Comparison of ENCODE assay signal across 9 cellular contexts in the genomic region with DNA sequence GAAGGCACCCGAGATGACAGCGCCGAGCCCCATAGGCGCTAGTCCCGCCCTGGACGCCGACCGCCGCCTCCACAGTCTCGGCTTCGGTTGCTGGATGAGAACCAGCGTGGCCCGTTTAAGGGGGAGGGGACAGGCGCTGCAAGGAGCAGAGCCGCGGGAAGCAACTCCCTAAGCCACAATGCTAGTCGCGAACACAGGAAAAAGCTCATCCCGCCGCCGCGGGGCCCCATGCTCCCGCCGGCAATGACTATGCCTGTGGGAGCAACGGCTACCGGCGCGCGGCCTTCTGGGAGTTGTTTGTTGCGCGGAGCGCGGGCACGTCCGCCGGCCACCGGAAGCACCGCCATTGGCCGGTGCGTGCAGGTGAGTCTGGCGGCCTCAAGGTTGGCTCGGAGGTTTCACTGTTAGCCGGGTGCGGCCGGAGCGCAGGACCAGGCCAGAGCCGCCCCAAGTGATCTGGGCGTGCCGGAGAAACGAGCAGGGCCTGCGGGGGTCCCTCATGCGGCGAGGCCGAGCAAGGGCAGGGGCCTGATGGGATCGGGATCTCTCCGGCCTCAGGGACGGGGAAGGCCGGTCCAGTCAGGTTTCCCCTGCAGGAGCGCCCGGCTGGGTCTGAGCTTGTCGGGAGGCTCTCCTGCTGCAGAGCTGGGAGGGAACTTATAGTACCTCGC. TPM values are rescaled to one million over a fixed set of nuclear protein-coding genes. Genes with fewer than 3 reads are reported as not detected.
DNase-seq lines count a peak whose midpoint lies in the region; ATAC-seq and FAIRE-seq lines count a peak whose summit lies in the region.
"Had no signal": no experiment of that assay in that cellular context is flagged by ENCODE, and none has a peak within 500 bp of the region (broad histone marks: within the 10 kb centered on the region; RNA-seq: fewer than 3 reads in every experiment).

TSS of gene ZNF544 (plus strand) at position 331 of the 671 bp plus-strand sequence. CDS start 15,110 bp downstream, outside the sequence.

- 0 to 1% methylated on average over 54 to 62 of the region's 62 CpGs for WGBS in esophagus, 2 donors

- peak; percentile 11 to 81 (median 42) for DNase-seq in C1 segment of cervical spinal cord (lab: John Stamatoyannopoulos, UW)
- peak; percentile 82 for DNase-seq in GM19239 (ENCODE audit: insufficient read length, low spot score)
- DNase-seq in NOMO-1 treated with dmso at 0.1 percent for 144 hours (lab: John Stamatoyannopoulos, UW; ENCODE audit: unreplicated experiment): peak; percentile 40
- peak; percentile 61 for DNase-seq in activated T-cell treated with anti-CD3 and anti-CD28 coated beads, Interleukin-2, amount 50 U/mL, for 1 hour
- DNase-seq in stimulated activated CD8-positive, alpha-beta memory T cell treated with anti-CD3 and anti-CD28 coated beads, Interleukin-4, amount 100 ng/mL, for 48 hours: peak; percentile 85

- H3K27me3 ChIP-seq in esophagus (ENCODE audit: control insufficient read depth in 1 of 2, insufficient read depth in 2 of 2, low read length in 2 of 2) (no peaks in the 10 kb centered on the region), muscle layer of colon (ENCODE audit: control insufficient read depth in 1 of 2, insufficient read depth in 2 of 2, low read length in 2 of 2) (no peaks in the 10 kb centered on the region)

- H3K9ac ChIP-seq in muscle layer of colon (ENCODE audit: low read length): peak within 1 kb of the TSS; percentile 29

- H3K9me3 ChIP-seq in esophagus (ENCODE audit: control insufficient read depth in 2 of 2, insufficient read depth in 1 of 2, low read depth in 1 of 2, low read length in 1 of 2) (peaks cover 8 to 17% of the 10 kb centered on the region in 2 donors), muscle layer of colon (ENCODE audit: low read length) (peaks cover 31% of the 10 kb centered on the region)

- peaks cover 11 to 21% of the 10 kb centered on the region in 2 donors for H3K36me3 ChIP-seq in esophagus (ENCODE audit: control insufficient read depth in 2 of 2, insufficient read depth in 2 of 2, low read length in 1 of 2)
- H3K36me3 ChIP-seq in muscle layer of colon (ENCODE audit: insufficient read depth, low read length): peaks cover 32% of the 10 kb centered on the region

- FAIRE-seq in GM19239 (lab: Jason Lieb, UNC): peak; percentile 60
- FAIRE-seq: colon had no signal

- H3K27ac ChIP-seq in esophagus (ENCODE audit: low read depth in 2 of 2, low read length in 1 of 2) (peak within 1 kb of the TSS; percentile 86 to 88), muscle layer of colon (ENCODE audit: low read depth, low read length) (peak within 1 kb of the TSS; percentile 57)

- ATAC-seq in HG03571 (IDR thresholded peaks at IDR 0.05; ENCODE audit: unreplicated experiment): peak; percentile 84

- peaks cover 2 to 13% of the 10 kb centered on the region in 2 donors for H3K4me1 ChIP-seq in esophagus (ENCODE audit: control insufficient read depth in 2 of 2, insufficient read depth in 2 of 2, low read length in 1 of 2)
- peaks cover 11% of the 10 kb centered on the region for H3K4me1 ChIP-seq in muscle layer of colon (ENCODE audit: insufficient read depth, low read length)

- peak within 1 kb of the TSS; percentile 65 to 84 for H3K4me3 ChIP-seq in esophagus (ENCODE audit: low read depth in 1 of 2, low read length in 2 of 2)
- peak within 1 kb of the TSS; percentile 77 to 97 for H3K4me3 ChIP-seq in muscle layer of colon (ENCODE audit: low read depth in 1 of 2, low read length in 2 of 2)

RNA-seq across cellular contexts. Expression of gene ZNF544, which starts in this region (rescaled TPM):
- 10 to 100 TPM; 14.7 to 17.9 TPM for polyA plus RNA-seq in esophagus

Comparison
In these comparisons a context has a peak if more than half of its experiments do, and no peak if none do; other contexts are left out.
1. Peak in every context shown above with its lines: DNase-seq, ATAC-seq, H3K4me3 ChIP-seq and H3K27ac ChIP-seq.